1 cellular context compared by ENCODE assay signal in genomic region chr11:126485021-126485781, GRCh38.
TF ChIP-seq lines count a peak whose summit lies in the region.

No MANE protein-coding gene starts in this region.

TF ChIP-seq in HepG2, 621 proteins besides CTCF, POLR2A, EP300 and RAD21 (continued from another document):
- no peak for TF ChIP-seq NFKB2 (CRISPR knock-in tag; IDR thresholded peaks at IDR 0.05; ENCODE audit: borderline replicate concordance)
- no peak for TF ChIP-seq ZBTB49 (CRISPR knock-in tag; IDR thresholded peaks at IDR 0.05; ENCODE audit: borderline replicate concordance)
- no peak for TF ChIP-seq ZNF501 (CRISPR knock-in tag; IDR thresholded peaks at IDR 0.05)
- TF ChIP-seq ZNF232 (CRISPR knock-in tag; IDR thresholded peaks at IDR 0.05; ENCODE audit: borderline replicate concordance): no peak
- no peak for TF ChIP-seq SMAD3 (CRISPR knock-in tag; IDR thresholded peaks at IDR 0.05)
- no peak for TF ChIP-seq ZFP91 (CRISPR knock-in tag; IDR thresholded peaks at IDR 0.05; ENCODE audit: borderline replicate concordance)
- no peak for TF ChIP-seq PRDM15 (CRISPR knock-in tag; IDR thresholded peaks at IDR 0.05)
- no peak for TF ChIP-seq MYNN (CRISPR knock-in tag; IDR thresholded peaks at IDR 0.05; ENCODE audit: low read depth)
- TF ChIP-seq ONECUT2 (CRISPR knock-in tag; IDR thresholded peaks at IDR 0.05): no peak
- TF ChIP-seq AFF4 (CRISPR knock-in tag; IDR thresholded peaks at IDR 0.05): no peak
- TF ChIP-seq ZFP90 (CRISPR knock-in tag; IDR thresholded peaks at IDR 0.05; ENCODE audit: borderline replicate concordance): no peak
- TF ChIP-seq TSC22D2 (CRISPR knock-in tag; IDR thresholded peaks at IDR 0.05; ENCODE audit: borderline replicate concordance): no peak
- no peak for TF ChIP-seq ZNF850 (CRISPR knock-in tag; conservative IDR thresholded peaks at IDR 0.05)
